ENCODE assay signal across 14 cellular contexts in genomic region chr11:202490-202889, GRCh38. TPM values are rescaled to one million over a fixed set of nuclear protein-coding genes. Genes with fewer than 3 reads are reported as not detected.
A peak's percentile ranks its signal among the peaks of the same experiment; 100 is the strongest.
DNase-seq lines count a peak whose midpoint lies in the region; ATAC-seq, FAIRE-seq and TF ChIP-seq lines count a peak whose summit lies in the region.
"Had no signal": no experiment of that assay in that cellular context is flagged by ENCODE, and none has a peak within 500 bp of the region (broad histone marks: within the 10 kb centered on the region; RNA-seq: fewer than 3 reads in every experiment).

No MANE protein-coding gene starts in this region.

- CTCF ChIA-PET in CD8-positive, alpha-beta T cell (lab: Charles Lee): interaction anchor here (1.8 kb wide), 1 partner anchor 48 kb away, joined by 5 read pairs; no protein-coding TSS in a partner anchor

- H3K27me3 ChIP-seq in BLaER1 treated with 17β-estradiol and CSF1 and Interleukin-3, amounts not matched to agents 10 nM and 100 nM: no peaks in the 10 kb centered on the region
- H3K27me3 ChIP-seq in CD8-positive, alpha-beta T cell (ENCODE audit: insufficient read depth, low read length): no peaks in the 10 kb centered on the region
- H3K27me3 ChIP-seq in mesenchymal stem cell (ENCODE audit: control insufficient read depth in 1 of 2, insufficient read depth in 1 of 2, low read length in 2 of 2): no peaks in the 10 kb centered on the region
- no peaks in the 10 kb centered on the region for H3K27me3 ChIP-seq in spleen (replicated peaks in 1 of 7)

- no peak overlapping the region for H2BK5ac ChIP-seq in mesenchymal stem cell (ENCODE audit: low read depth, low read length, poor library complexity, severe bottlenecking)

- H3K9me3 ChIP-seq in BLaER1 treated with 17β-estradiol and CSF1 and Interleukin-3, amounts not matched to agents 10 nM and 100 nM (replicated peaks in 1 of 11): no peaks in the 10 kb centered on the region
- H3K9me3 ChIP-seq in CD8-positive, alpha-beta T cell (ENCODE audit: low read length): no peaks in the 10 kb centered on the region
- H3K9me3 ChIP-seq in mesenchymal stem cell (ENCODE audit: control insufficient read depth, low read length) (no peaks in the 10 kb centered on the region), spleen (no peaks in the 10 kb centered on the region)

- peak in 1 of 7 experiments; percentile 3 for DNase-seq in CD8-positive, alpha-beta T cell
- DNase-seq in activated T-helper 1 cell treated with anti-CD3 and anti-CD28 coated beads, Interleukin-12 subunit alpha, Interleukin-12 subunit beta, Interleukin-2, Interleukin-4 antibody, amounts not matched to agents 30 ng/mL and 10 ng/mL and 1 ng/mL, durations not matched to agents 14 hours and 24 hours and 36 hours (ENCODE audit: low spot score): no peak
- no peak for DNase-seq in mesenchymal stem cell
- DNase-seq in Ammon's horn (ENCODE audit: low spot score): no peak
- DNase-seq in spleen: no peak
- DNase-seq in cerebellum (ENCODE audit: low spot score): no peak
- no peak for DNase-seq in GM19239 (ENCODE audit: insufficient read length, low spot score)
- DNase-seq: NCI-H524 treated with DMSO at 0.1 percent for 48 hours had no signal

- H2BK12ac ChIP-seq in mesenchymal stem cell (ENCODE audit: low read length in 2 of 2): no peak overlapping the region

- POLR2A ChIA-PET in CD8-positive, alpha-beta T cell (lab: Charles Lee): interaction anchor here (1.3 kb wide), 1 partner anchor 156 kb away, joined by 3 read pairs; no protein-coding TSS in a partner anchor

- H3K4ac ChIP-seq in mesenchymal stem cell (ENCODE audit: low read depth in 1 of 2, low read length in 2 of 2): no peak overlapping the region

- intact Hi-C loops in CD8-positive, alpha-beta T cell (cut with DNase I, micrococcal nuclease): no loop called here
- intact Hi-C loops in activated T-helper 1 cell treated with anti-CD3 and anti-CD28 coated beads, Interleukin-12 subunit alpha, Interleukin-12 subunit beta, Interleukin-2, Interleukin-4 antibody, amounts not matched to agents 30 ng/mL and 10 ng/mL and 1 ng/mL, durations not matched to agents 14 hours and 24 hours and 36 hours (cut with micrococcal nuclease): no loop called here
- intact Hi-C loops in spleen (cut with DNase I; ENCODE audit: low total_unique reads): no loop called here

- no peak overlapping the region for H3K18ac ChIP-seq in mesenchymal stem cell (ENCODE audit: low read depth in 1 of 2, low read length in 2 of 2)

- peak overlapping the region in 7 of 11 experiments; percentile 1 to 64 (median 53); a peak in 11 of 22 replicates for H3K4me2 ChIP-seq in BLaER1 treated with 17β-estradiol and CSF1 and Interleukin-3, amounts not matched to agents 10 nM and 100 nM
- H3K4me2 ChIP-seq in mesenchymal stem cell (ENCODE audit: low read length, poor library complexity, severe bottlenecking): no peak overlapping the region

- H2AK5ac ChIP-seq in mesenchymal stem cell (ENCODE audit: low read length, severe bottlenecking): no peak overlapping the region

- no peak overlapping the region for H2BK15ac ChIP-seq in mesenchymal stem cell (ENCODE audit: low read depth, poor library complexity, severe bottlenecking)

- no peak overlapping the region for H2AFZ ChIP-seq in mesenchymal stem cell (ENCODE audit: low read depth, low read length)

- peak overlapping the region in 2 of 11 experiments; percentile 36 to 38; a peak in 1 of 22 replicates for H3K27ac ChIP-seq in BLaER1 treated with 17β-estradiol and CSF1 and Interleukin-3, amounts not matched to agents 10 nM and 100 nM
- H3K27ac ChIP-seq in CD8-positive, alpha-beta T cell (ENCODE audit: low read depth, low read length): no peak overlapping the region
- H3K27ac ChIP-seq in mesenchymal stem cell (ENCODE audit: low read length, poor library complexity, severe bottlenecking): no peak overlapping the region
- peak overlapping the region in 4 of 8 donors; percentile 26 to 54 (median 42) for H3K27ac ChIP-seq in spleen

- no peak for FAIRE-seq in GM19239 (lab: Jason Lieb, UNC)
- FAIRE-seq: endothelial cell of umbilical vein, islet of Langerhans had no signal

- no peak for TF ChIP-seq POLR2A in spleen (IDR thresholded peaks at IDR 0.05)

- peak overlapping the region in 6 of 11 experiments; percentile 3 to 58 (median 25); a peak in 8 of 22 replicates for H3K9ac ChIP-seq in BLaER1 treated with 17β-estradiol and CSF1 and Interleukin-3, amounts not matched to agents 10 nM and 100 nM
- peak overlapping the region; percentile 47 for H3K9ac ChIP-seq in mesenchymal stem cell (ENCODE audit: low read length)

- no peak overlapping the region for H4K91ac ChIP-seq in mesenchymal stem cell (ENCODE audit: low read length)

- no peak overlapping the region for H4K8ac ChIP-seq in mesenchymal stem cell (ENCODE audit: low read length)

- H4K20me1 ChIP-seq in BLaER1 treated with 17β-estradiol and CSF1 and Interleukin-3, amounts not matched to agents 10 nM and 100 nM: peaks cover 33 to 92% (median 57%) of the 10 kb centered on the region in 11 experiments; a peak in 19 of 22 replicates

- H3K4me1 ChIP-seq in BLaER1 treated with 17β-estradiol and CSF1 and Interleukin-3, amounts not matched to agents 10 nM and 100 nM: peaks cover 23 to 58% (median 52%) of the 10 kb centered on the region in 10 experiments
- peaks cover 47% of the 10 kb centered on the region for H3K4me1 ChIP-seq in CD8-positive, alpha-beta T cell (ENCODE audit: insufficient read depth, low read length)
- peaks cover 37% of the 10 kb centered on the region for H3K4me1 ChIP-seq in mesenchymal stem cell (ENCODE audit: control insufficient read depth, insufficient read depth, low read depth, low read length)
- H3K4me1 ChIP-seq in spleen: peaks cover 10 to 63% (median 52%) of the 10 kb centered on the region in 6 donors

- H3K27me3 Mint-ChIP-seq in CD8-positive, alpha-beta T cell (ENCODE audit: low read depth): no peaks in the 10 kb centered on the region
- H3K27me3 Mint-ChIP-seq in activated T-helper 1 cell treated with anti-CD3 and anti-CD28 coated beads, Interleukin-12 subunit alpha, Interleukin-12 subunit beta, Interleukin-2, Interleukin-4 antibody, amounts not matched to agents 30 ng/mL and 10 ng/mL and 1 ng/mL, durations not matched to agents 14 hours and 24 hours and 36 hours (ENCODE audit: insufficient read depth): no peaks in the 10 kb centered on the region

- ATAC-seq in CD8-positive, alpha-beta T cell: no peak
- ATAC-seq: sciatic nerve had no signal

- H3K4me3 ChIP-seq in BLaER1 treated with 17β-estradiol and CSF1 and Interleukin-3, amounts not matched to agents 10 nM and 100 nM: no peak overlapping the region
- H3K4me3 ChIP-seq in CD8-positive, alpha-beta T cell (ENCODE audit: low read depth, low read length): no peak overlapping the region
- H3K4me3 ChIP-seq in mesenchymal stem cell (ENCODE audit: insufficient read depth in 1 of 2, low read depth in 1 of 2, low read length in 2 of 2) (no peak overlapping the region), spleen (no peak overlapping the region)

- H3K36me3 ChIP-seq in BLaER1 treated with 17β-estradiol and CSF1 and Interleukin-3, amounts not matched to agents 10 nM and 100 nM: peaks cover 31 to 51% (median 40%) of the 10 kb centered on the region in 11 experiments
- peaks cover 30% of the 10 kb centered on the region for H3K36me3 ChIP-seq in CD8-positive, alpha-beta T cell (ENCODE audit: insufficient read depth, low read length)
- H3K36me3 ChIP-seq in mesenchymal stem cell (ENCODE audit: control insufficient read depth in 1 of 2, insufficient read depth in 2 of 2, low read depth in 1 of 2, low read length in 2 of 2): peaks cover 49 to 51% of the 10 kb centered on the region in 2 experiments
- H3K36me3 ChIP-seq in spleen: peaks cover 0 to 60% (median 35%) of the 10 kb centered on the region in 6 donors

- no peak overlapping the region for H3K14ac ChIP-seq in mesenchymal stem cell (ENCODE audit: low read length in 2 of 2)

- H3K9me3 Mint-ChIP-seq in CD8-positive, alpha-beta T cell: no peaks in the 10 kb centered on the region
- no peaks in the 10 kb centered on the region for H3K9me3 Mint-ChIP-seq in activated T-helper 1 cell treated with anti-CD3 and anti-CD28 coated beads, Interleukin-12 subunit alpha, Interleukin-12 subunit beta, Interleukin-2, Interleukin-4 antibody, amounts not matched to agents 30 ng/mL and 10 ng/mL and 1 ng/mL, durations not matched to agents 14 hours and 24 hours and 36 hours

- WGBS in mesenchymal stem cell: 92% methylated on average over 8 of the region's 8 CpGs
- WGBS in spleen, 5 donors: 67 to 90% (median 82%) methylated on average over 7 to 8 of the region's 8 CpGs

- H3K36me3 Mint-ChIP-seq in CD8-positive, alpha-beta T cell: peaks cover 50% of the 10 kb centered on the region
- peaks cover 23% of the 10 kb centered on the region for H3K36me3 Mint-ChIP-seq in activated T-helper 1 cell treated with anti-CD3 and anti-CD28 coated beads, Interleukin-12 subunit alpha, Interleukin-12 subunit beta, Interleukin-2, Interleukin-4 antibody, amounts not matched to agents 30 ng/mL and 10 ng/mL and 1 ng/mL, durations not matched to agents 14 hours and 24 hours and 36 hours (ENCODE audit: low read depth)

- peak overlapping the region; percentile 89 for H3K27ac Mint-ChIP-seq in CD8-positive, alpha-beta T cell
- H3K27ac Mint-ChIP-seq in activated T-helper 1 cell treated with anti-CD3 and anti-CD28 coated beads, Interleukin-12 subunit alpha, Interleukin-12 subunit beta, Interleukin-2, Interleukin-4 antibody, amounts not matched to agents 30 ng/mL and 10 ng/mL and 1 ng/mL, durations not matched to agents 14 hours and 24 hours and 36 hours: peak overlapping the region; percentile 81

- peak overlapping the region; percentile 23 for H3K4me3 Mint-ChIP-seq in CD8-positive, alpha-beta T cell
- peak overlapping the region; percentile 36 for H3K4me3 Mint-ChIP-seq in activated T-helper 1 cell treated with anti-CD3 and anti-CD28 coated beads, Interleukin-12 subunit alpha, Interleukin-12 subunit beta, Interleukin-2, Interleukin-4 antibody, amounts not matched to agents 30 ng/mL and 10 ng/mL and 1 ng/mL, durations not matched to agents 14 hours and 24 hours and 36 hours

- no peak overlapping the region for H3K23ac ChIP-seq in mesenchymal stem cell (ENCODE audit: low read length in 2 of 2)

- H3K4me1 Mint-ChIP-seq in CD8-positive, alpha-beta T cell (ENCODE audit: low read depth): peaks cover 50% of the 10 kb centered on the region
- peaks cover 49% of the 10 kb centered on the region for H3K4me1 Mint-ChIP-seq in activated T-helper 1 cell treated with anti-CD3 and anti-CD28 coated beads, Interleukin-12 subunit alpha, Interleukin-12 subunit beta, Interleukin-2, Interleukin-4 antibody, amounts not matched to agents 30 ng/mL and 10 ng/mL and 1 ng/mL, durations not matched to agents 14 hours and 24 hours and 36 hours (ENCODE audit: low read depth)

- H2BK120ac ChIP-seq in mesenchymal stem cell (ENCODE audit: low read depth, low read length): no peak overlapping the region

- H3K79me1 ChIP-seq in mesenchymal stem cell (replicated peaks; ENCODE audit: low read length, poor library complexity, severe bottlenecking): peaks cover 26% of the 10 kb centered on the region

- TF ChIP-seq CTCF in CD8-positive, alpha-beta T cell (IDR thresholded peaks at IDR 0.05): no peak
- TF ChIP-seq CTCF in spleen (IDR thresholded peaks at IDR 0.05 in 8 of 11, conservative IDR thresholded peaks at IDR 0.05 in 3 of 11): no peak

RNA-seq across cellular contexts. Expression of gene BET1L, which starts 4.7 kb away (rescaled TPM):
- 10 to 100 TPM; 58.0 to 60.9 TPM for total RNA-seq in CD8-positive, alpha-beta T cell
- total RNA-seq in activated T-helper 1 cell treated with anti-CD3 and anti-CD28 coated beads, Interleukin-12 subunit alpha, Interleukin-12 subunit beta, Interleukin-2, Interleukin-4 antibody, amounts not matched to agents 30 ng/mL and 10 ng/mL and 1 ng/mL, durations not matched to agents 14 hours and 24 hours and 36 hours: 42.0 and 48.7 TPM in 2 replicates
- 52.8 TPM for polyA plus RNA-seq in mesenchymal stem cell (2013, experiment 1 of 2)
- 52.1 TPM for polyA plus RNA-seq in mesenchymal stem cell (2013, experiment 2 of 2)
- 10 to 100 TPM; 40.6 to 63.5 (median 51.4) TPM for total RNA-seq in spleen
- 10 to 100 TPM; 16.2 to 29.9 (median 20.2) TPM for polyA plus RNA-seq in spleen
- 6.4 TPM for total RNA-seq in cerebellum

RNA-seq across cellular contexts. Expression of gene RIC8A, which starts 5.0 kb away (rescaled TPM):
- total RNA-seq in CD8-positive, alpha-beta T cell: 100 to 1,000 TPM; 165 to 176 TPM
- 132 and 149 TPM in 2 replicates for total RNA-seq in activated T-helper 1 cell treated with anti-CD3 and anti-CD28 coated beads, Interleukin-12 subunit alpha, Interleukin-12 subunit beta, Interleukin-2, Interleukin-4 antibody, amounts not matched to agents 30 ng/mL and 10 ng/mL and 1 ng/mL, durations not matched to agents 14 hours and 24 hours and 36 hours
- polyA plus RNA-seq in mesenchymal stem cell (2013, experiment 1 of 2): 77.3 TPM
- 76.9 TPM for polyA plus RNA-seq in mesenchymal stem cell (2013, experiment 2 of 2)
- total RNA-seq in spleen: 100 to 1,000 TPM in 3 of 7 donors, 10 to 100 TPM in 4; 66.7 to 141 (median 88.3) TPM
- polyA plus RNA-seq in spleen: 10 to 100 TPM; 38.6 to 59.2 (median 44.7) TPM
- total RNA-seq in cerebellum: 49.6 TPM

RNA-seq across cellular contexts. Expression of gene SCGB1C1, which starts 9.6 kb away (rescaled TPM):
- total RNA-seq in CD8-positive, alpha-beta T cell: not detected
- not detected in 2 replicates for total RNA-seq in activated T-helper 1 cell treated with anti-CD3 and anti-CD28 coated beads, Interleukin-12 subunit alpha, Interleukin-12 subunit beta, Interleukin-2, Interleukin-4 antibody, amounts not matched to agents 30 ng/mL and 10 ng/mL and 1 ng/mL, durations not matched to agents 14 hours and 24 hours and 36 hours
- not detected for polyA plus RNA-seq in mesenchymal stem cell (2013, experiment 1 of 2)
- polyA plus RNA-seq in mesenchymal stem cell (2013, experiment 2 of 2): not detected
- total RNA-seq in spleen: not detected
- not detected for polyA plus RNA-seq in spleen
- total RNA-seq in cerebellum: not detected
- total RNA-seq: bronchial epithelial cell, endothelial cell of umbilical vein, sciatic nerve, subcutaneous adipose tissue had no signal
- polyA plus RNA-seq: endothelial cell of umbilical vein had no signal

RNA-seq across cellular contexts. Expression of gene SIRT3, which starts 33.7 kb away (rescaled TPM):
- 10 to 100 TPM; 12.9 to 14.7 TPM for total RNA-seq in CD8-positive, alpha-beta T cell
- total RNA-seq in activated T-helper 1 cell treated with anti-CD3 and anti-CD28 coated beads, Interleukin-12 subunit alpha, Interleukin-12 subunit beta, Interleukin-2, Interleukin-4 antibody, amounts not matched to agents 30 ng/mL and 10 ng/mL and 1 ng/mL, durations not matched to agents 14 hours and 24 hours and 36 hours: 11.6 and 14.8 TPM in 2 replicates
- polyA plus RNA-seq in mesenchymal stem cell (2013, experiment 1 of 2): 10.2 TPM
- 10.2 TPM for polyA plus RNA-seq in mesenchymal stem cell (2013, experiment 2 of 2)
- 10 to 100 TPM; 11.9 to 28.8 (median 16.6) TPM for total RNA-seq in spleen
- polyA plus RNA-seq in spleen: 10 to 100 TPM; 17.8 to 24.0 (median 22.0) TPM
- 14.8 TPM for total RNA-seq in cerebellum

RNA-seq across cellular contexts. Expression of gene PSMD13, which starts 34.3 kb away (rescaled TPM):
- total RNA-seq in CD8-positive, alpha-beta T cell: 10 to 100 TPM; 74.3 to 82.8 TPM
- 261 and 266 TPM in 2 replicates for total RNA-seq in activated T-helper 1 cell treated with anti-CD3 and anti-CD28 coated beads, Interleukin-12 subunit alpha, Interleukin-12 subunit beta, Interleukin-2, Interleukin-4 antibody, amounts not matched to agents 30 ng/mL and 10 ng/mL and 1 ng/mL, durations not matched to agents 14 hours and 24 hours and 36 hours
- 66.4 TPM for polyA plus RNA-seq in mesenchymal stem cell (2013, experiment 1 of 2)
- polyA plus RNA-seq in mesenchymal stem cell (2013, experiment 2 of 2): 68.0 TPM
- total RNA-seq in spleen (100 to 1,000 TPM in 5 of 7 donors, 10 to 100 TPM in 2; 93.6 to 126 (median 101) TPM), cerebellum (47.7 TPM)
- 100 to 1,000 TPM; 165 to 229 (median 200) TPM for polyA plus RNA-seq in spleen
